In the genomic region with DNA sequence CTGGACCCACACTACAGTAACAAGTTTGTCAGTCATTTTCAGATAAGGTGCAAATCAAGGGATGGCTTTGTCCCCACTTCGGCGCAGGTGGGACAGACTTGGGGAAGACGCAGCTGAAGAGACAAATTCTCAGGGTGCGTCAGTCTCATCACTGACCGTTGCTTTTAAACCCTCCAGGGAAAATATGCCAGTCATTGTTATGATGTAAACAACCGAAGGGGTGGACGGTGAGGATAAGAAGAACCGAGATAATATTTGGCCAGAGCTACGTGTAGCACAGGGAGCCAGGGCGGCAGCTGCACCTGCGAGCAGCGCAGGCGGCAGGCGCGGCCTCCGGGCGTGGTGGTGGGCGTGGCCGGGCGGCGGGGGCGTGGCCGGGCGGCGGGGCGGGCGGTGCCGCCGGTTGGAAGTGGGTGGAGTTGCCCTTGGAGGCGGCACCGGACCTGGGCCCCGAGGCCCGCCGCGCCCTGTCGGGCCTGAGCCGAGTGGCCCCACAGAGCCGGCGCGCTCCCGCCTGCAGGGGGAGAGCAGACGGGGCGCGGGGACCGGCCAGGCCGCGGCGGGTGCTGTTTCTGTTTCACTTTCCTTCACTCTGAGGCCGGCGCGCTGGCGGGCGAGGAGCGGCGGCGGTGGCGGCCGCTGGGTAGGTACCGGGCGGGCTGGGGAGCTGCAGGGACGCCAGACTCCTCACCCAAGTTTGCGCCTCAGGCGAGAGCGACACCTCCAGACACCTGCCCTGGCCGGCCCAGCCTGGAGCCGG, we compare ENCODE assay signal across 8 cellular contexts. TPM values are rescaled to one million over a fixed set of nuclear protein-coding genes. Genes with fewer than 3 reads are reported as not detected.
DNase-seq lines count a peak whose midpoint lies in the region; ATAC-seq and TF ChIP-seq lines count a peak whose summit lies in the region.

A gene (plus strand): TSS at position 470 of the 760 bp plus-strand sequence. CDS start 2,209 bp downstream, outside the sequence.

- intact Hi-C loops in cardiac septum (cut with DNase I) (loop anchor here (2.0 kb wide), 1 partner anchor 58 kb away; no protein-coding TSS in a partner anchor), posterior cingulate gyrus (cut with DNase I) (loop anchor here (2.0 kb wide), 1 partner anchor 58 kb away; no protein-coding TSS in a partner anchor)

- DNase-seq in NB4 (ENCODE audit: low read depth) (peak; percentile 94), T-cell (peak; percentile 75 to 94 (median 87)), cardiac septum (ENCODE audit: low spot score) (peak; percentile 97), posterior cingulate gyrus (peak; percentile 72 to 98 (median 84)), type B pancreatic cell (ENCODE audit: extremely low spot score, unreplicated experiment) (peak; percentile 92)

- POLR2A ChIA-PET in T-cell (lab: Charles Lee) = interaction anchor here in 1 of 2 donors (0.6 to 1.2 kb wide), 7 partner anchors 30 to 573 kb away, joined by 3 to 10 read pairs (median 4); no protein-coding TSS in a partner anchor

- TF ChIP-seq CTCF in GM12874 (IDR thresholded peaks at IDR 0.05; ENCODE audit: insufficient read depth, low read depth, low read length) = peak; percentile 50; the same call in 1 of the 2 replicates
- TF ChIP-seq CTCF in NB4 (IDR thresholded peaks at IDR 0.05; ENCODE audit: low read depth, low read length) = no peak
- TF ChIP-seq CTCF in type B pancreatic cell (conservative IDR thresholded peaks at IDR 0.05) = peak; percentile 65

- WGBS in adipose tissue, 3 donors = 0 to 1% (median 0%) methylated on average over 42 to 66 of the region's 66 CpGs

- no peak within 1 kb of the TSS for H3K27ac ChIP-seq in adipose tissue (ENCODE audit: low read depth, low read length)

- H3K9me3 Mint-ChIP-seq in T-cell (no peaks in the 10 kb centered on the region), type B pancreatic cell (no peaks in the 10 kb centered on the region)

- H3K27ac Mint-ChIP-seq in T-cell (peak within 1 kb of the TSS; percentile 80 to 91), type B pancreatic cell (peak within 1 kb of the TSS; percentile 86)

- ATAC-seq in HG02588 (IDR thresholded peaks at IDR 0.05; ENCODE audit: unreplicated experiment) (peak; percentile 97), T-cell (replicated peaks in 1 of 4) (peak; percentile 95 to 98 (median 96))

- H3K4me3 Mint-ChIP-seq in T-cell (peak within 1 kb of the TSS; percentile 86 to 88 (median 86)), type B pancreatic cell (peak within 1 kb of the TSS; percentile 94)

- H3K4me3 ChIP-seq in NB4 (ENCODE audit: low read depth, low read length) = peak within 1 kb of the TSS; percentile 80

- peaks cover 43 to 66% (median 65%) of the 10 kb centered on the region in 3 donors for H3K4me1 Mint-ChIP-seq in T-cell
- H3K4me1 Mint-ChIP-seq in type B pancreatic cell (ENCODE audit: unreplicated experiment) = peaks cover 7% of the 10 kb centered on the region

- peaks cover 16% of the 10 kb centered on the region for H3K36me3 Mint-ChIP-seq in T-cell
- H3K36me3 Mint-ChIP-seq in type B pancreatic cell = peaks cover 8% of the 10 kb centered on the region

- CTCF ChIA-PET in T-cell (lab: Charles Lee) = interaction anchor here (0.7 to 1.9 kb wide), 7 partner anchors 15 to 214 kb away, joined by 3 to 8 read pairs (median 4); no protein-coding TSS in a partner anchor

- no peaks in the 10 kb centered on the region for H3K27me3 Mint-ChIP-seq in T-cell
- H3K27me3 Mint-ChIP-seq in type B pancreatic cell = peaks cover 52% of the 10 kb centered on the region

- TF ChIP-seq POLR2A in NB4 (IDR thresholded peaks at IDR 0.05; ENCODE audit: extremely low read depth, insufficient read length) = peak; percentile 68

RNA-seq across cellular contexts. Expression of the gene that starts here (rescaled TPM):
- 10 to 100 TPM; 48.9 to 73.1 (median 59.4) TPM for total RNA-seq in T-cell
- 10 to 100 TPM; 12.5 to 30.4 (median 21.0) TPM for polyA plus RNA-seq in adipose tissue
- total RNA-seq in cardiac septum = 135 TPM
- 12.0 and 14.7 TPM in 2 replicates for total RNA-seq in type B pancreatic cell (ENCODE audit: low replicate concordance)
